Comparison of ENCODE assay signal across 8 cellular contexts in the genomic region with DNA sequence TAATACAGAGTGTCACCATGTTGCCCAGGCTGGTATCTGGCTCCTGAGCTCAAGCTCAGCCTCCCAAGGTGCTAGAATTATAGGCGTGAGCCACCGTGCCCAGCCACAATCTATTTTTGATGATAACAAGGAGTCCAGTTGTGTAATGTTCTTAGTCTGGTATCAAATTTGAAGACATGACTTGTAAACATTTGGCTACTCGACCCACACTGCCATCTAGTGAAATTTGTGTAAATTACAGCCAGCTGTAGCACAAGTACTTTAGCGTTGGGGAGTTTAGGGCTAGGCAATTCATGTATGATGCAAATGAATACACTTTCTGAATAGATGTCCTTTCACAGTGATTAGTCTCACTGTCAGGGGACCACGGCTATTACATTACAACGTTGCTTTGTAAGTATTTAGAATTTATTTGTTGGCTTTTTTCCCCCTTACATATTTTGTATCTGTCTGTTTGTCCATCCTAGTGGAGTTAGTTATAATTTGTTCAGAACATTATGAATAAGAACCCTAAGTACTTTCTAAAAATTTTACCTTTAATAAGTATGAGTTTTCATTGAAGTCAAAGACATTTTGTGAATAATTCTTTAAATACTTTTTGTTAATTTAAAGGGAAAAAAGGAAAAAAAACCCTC.
DNase-seq lines count a peak whose midpoint lies in the region; ATAC-seq and TF ChIP-seq lines count a peak whose summit lies in the region.

No MANE protein-coding gene starts in this region.

- peak; percentile 83 for ATAC-seq in GM21737 (IDR thresholded peaks at IDR 0.05; ENCODE audit: unreplicated experiment)

- DNase-seq in ELR (ENCODE audit: low read depth), result peak; percentile 74
- peak; percentile 71 for DNase-seq in Jurkat, Clone E6-1 (ENCODE audit: low read depth, low spot score)
- DNase-seq in OCI-M1 (lab: John Stamatoyannopoulos, UW), result peak; percentile 94
- DNase-seq in activated T-cell treated with anti-CD3 and anti-CD28 coated beads, Interleukin-2, amount 50 U/mL, for 24 hours, result peak; percentile 37
- peak; percentile 85 for DNase-seq in fibroblast of peridontal ligament (ENCODE audit: extremely low read depth)
- DNase-seq in transverse colon, result peak; percentile 59

- in situ Hi-C loops in transverse colon (cut with MboI; ENCODE audit: low pct_ligation_motif_present in 1 of 4, low pct_unique_long_range_greater_than_20kb in 1 of 4, low sequenced_read_pairs in 3 of 4), result loop anchor here (5.0 to 10.0 kb wide), 2 partner anchors 279 to 282 kb away; no protein-coding TSS in a partner anchor

- 0 to 7% methylated on average over 3 to 6 of the region's 6 CpGs for WGBS in transverse colon (ENCODE audit: low coverage in 1 of 2), 2 donors

- no peaks in the 10 kb centered on the region for H3K36me3 Mint-ChIP-seq in activated T-cell treated with anti-CD3 and anti-CD28 coated beads, Interleukin-2, amount 50 U/mL, for 24 hours (ENCODE audit: low read depth)

- no peaks in the 10 kb centered on the region for H3K4me1 Mint-ChIP-seq in activated T-cell treated with anti-CD3 and anti-CD28 coated beads, Interleukin-2, amount 50 U/mL, for 24 hours (ENCODE audit: low read depth)

- H3K27me3 ChIP-seq in neutrophil (peaks cover 73% of the 10 kb centered on the region), transverse colon (peaks cover 7% of the 10 kb centered on the region)

- TF ChIP-seq POLR2A in transverse colon (IDR thresholded peaks at IDR 0.05), result no peak

- no peak for TF ChIP-seq EP300 in transverse colon (IDR thresholded peaks at IDR 0.05; ENCODE audit: low read depth)

- no peaks in the 10 kb centered on the region for H3K9me3 Mint-ChIP-seq in activated T-cell treated with anti-CD3 and anti-CD28 coated beads, Interleukin-2, amount 50 U/mL, for 24 hours

- no peak overlapping the region for H3K27ac ChIP-seq in neutrophil
- H3K27ac ChIP-seq in transverse colon, result no peak overlapping the region

- H3K4me1 ChIP-seq in neutrophil (ENCODE audit: control insufficient read depth in 1 of 2, insufficient read depth in 1 of 2, low read depth in 1 of 2, low read length in 1 of 2), result no peaks in the 10 kb centered on the region
- no peaks in the 10 kb centered on the region for H3K4me1 ChIP-seq in transverse colon

- intact Hi-C loops in transverse colon (cut with DNase I; ENCODE audit: low total_unique reads), result loop anchor here (5.0 kb wide), 1 partner anchor 274 kb away; no protein-coding TSS in a partner anchor

- no peak overlapping the region for H3K4me3 ChIP-seq in Jurkat, Clone E6-1 (ENCODE audit: low read length)
- H3K4me3 ChIP-seq in neutrophil (ENCODE audit: low read depth in 1 of 2, low read length in 1 of 2) (no peak overlapping the region), transverse colon (no peak overlapping the region)

- TF ChIP-seq CTCF in neutrophil (IDR thresholded peaks at IDR 0.05) (peak; percentile 16), transverse colon (IDR thresholded peaks at IDR 0.05) (peak; percentile 71 to 90 (median 80))

- H3K36me3 ChIP-seq in neutrophil (no peaks in the 10 kb centered on the region), transverse colon (no peaks in the 10 kb centered on the region)

- H3K27ac Mint-ChIP-seq in activated T-cell treated with anti-CD3 and anti-CD28 coated beads, Interleukin-2, amount 50 U/mL, for 24 hours, result no peak overlapping the region

- H3K27me3 Mint-ChIP-seq in activated T-cell treated with anti-CD3 and anti-CD28 coated beads, Interleukin-2, amount 50 U/mL, for 24 hours, result peaks cover 45% of the 10 kb centered on the region

- H3K9me3 ChIP-seq in neutrophil, result no peaks in the 10 kb centered on the region
- H3K9me3 ChIP-seq in transverse colon, result no peaks in the 10 kb centered on the region

- no peak overlapping the region for H3K4me3 Mint-ChIP-seq in activated T-cell treated with anti-CD3 and anti-CD28 coated beads, Interleukin-2, amount 50 U/mL, for 24 hours

Comparison
In these comparisons a context has a peak if more than half of its experiments do, and no peak if none do; other contexts are left out.
1. DNase-seq: peak in every context shown above with its lines; median percentile 94 in OCI-M1; 85 in fibroblast of peridontal ligament; 74 in ELR; 71 in Jurkat, Clone E6-1; 59 in transverse colon; 37 in activated T-cell treated with anti-CD3 and anti-CD28 coated beads, Interleukin-2, amount 50 U/mL, for 24 hours.